In the genomic region with DNA sequence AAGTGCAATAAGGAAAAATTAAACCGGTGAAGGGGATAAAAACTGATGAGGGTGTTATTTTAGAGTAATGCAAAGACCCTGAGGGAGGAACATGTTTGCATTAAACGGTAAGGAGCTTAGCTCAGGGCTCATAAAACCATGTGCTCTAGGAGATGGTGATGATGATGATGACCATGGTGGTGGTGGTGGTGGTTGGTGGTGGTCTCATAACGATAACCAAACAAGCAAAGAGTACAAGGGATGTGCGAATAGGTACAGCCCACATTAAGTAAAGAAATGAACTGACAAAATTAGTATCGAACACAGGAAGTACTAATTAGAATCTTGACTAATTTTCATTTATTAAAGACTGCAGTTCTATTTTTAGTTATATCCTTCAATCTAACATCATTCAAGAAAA, we compare ENCODE assay signal across 20 cellular contexts.
"Had no signal": no experiment of that assay in that cellular context is flagged by ENCODE, and none has a peak within 500 bp of the region (broad histone marks: within the 10 kb centered on the region; RNA-seq: fewer than 3 reads in every experiment).

No MANE protein-coding gene starts in this region.

- H3K36me3 Mint-ChIP-seq: naive thymus-derived CD8-positive, alpha-beta T cell had no signal

- DNase-seq: activated CD4-positive, alpha-beta T cell treated with anti-CD3 and anti-CD28 coated beads for 36 hours; activated effector memory CD4-positive, alpha-beta T cell treated with anti-CD3 and anti-CD28 coated beads, Interleukin-2, amount 50 U/mL, for 16 hours; activated naive CD8-positive, alpha-beta T cell treated with anti-CD3 and anti-CD28 coated beads, Interleukin-2, amount 10 ng/mL, durations not matched to agents 7 days and 5 days; activated T-cell treated with anti-CD3 and anti-CD28 coated beads, Interleukin-2, amount 50 U/mL, for 1 hour; colonic mucosa; effector CD4-positive, alpha-beta T cell; heart left ventricle; islet precursor cell; mammary epithelial cell; mucosa of descending colon; naive thymus-derived CD8-positive, alpha-beta T cell; nucleus accumbens; stimulated activated CD4-positive, alpha-beta T cell treated with anti-CD3 and anti-CD28 coated beads, Interleukin-2, amount 100 ng/mL, for 24 hours; stimulated activated naive CD8-positive, alpha-beta T cell treated with anti-CD3 and anti-CD28 coated beads, Interleukin-15, Interleukin-2, amounts not matched to agents 100 U/mL and 50 U/mL, for 24 hours; testis; upper lobe of right lung had no signal

- H3K9me3 ChIP-seq: colonic mucosa, heart left ventricle, mucosa of descending colon, prostate gland, testis, upper lobe of right lung had no signal

- H3K27me3 Mint-ChIP-seq: activated CD4-positive, alpha-beta T cell treated with anti-CD3 and anti-CD28 coated beads for 36 hours; activated naive CD8-positive, alpha-beta T cell treated with anti-CD3 and anti-CD28 coated beads, Interleukin-2, amount 10 ng/mL, durations not matched to agents 7 days and 5 days; naive thymus-derived CD8-positive, alpha-beta T cell had no signal

- H3K4me3 ChIP-seq: cardiac muscle cell, colonic mucosa, heart left ventricle, mucosa of descending colon, prostate gland, testis, upper lobe of right lung had no signal

- H3K4me3 Mint-ChIP-seq: activated CD4-positive, alpha-beta T cell treated with anti-CD3 and anti-CD28 coated beads for 36 hours; activated naive CD8-positive, alpha-beta T cell treated with anti-CD3 and anti-CD28 coated beads, Interleukin-2, amount 10 ng/mL, durations not matched to agents 7 days and 5 days had no signal

- ATAC-seq: activated CD4-positive, alpha-beta T cell treated with anti-CD3 and anti-CD28 coated beads for 36 hours; heart left ventricle; left lobe of liver; mucosa of descending colon; naive thymus-derived CD8-positive, alpha-beta T cell; sciatic nerve; stimulated activated naive CD8-positive, alpha-beta T cell treated with anti-CD3 and anti-CD28 coated beads, Interleukin-15, Interleukin-2, amounts not matched to agents 100 U/mL and 50 U/mL, for 24 hours; upper lobe of right lung had no signal

- H3K4me1 ChIP-seq: colonic mucosa, prostate gland, testis had no signal

- H3K9me3 Mint-ChIP-seq: activated naive CD8-positive, alpha-beta T cell treated with anti-CD3 and anti-CD28 coated beads, Interleukin-2, amount 10 ng/mL, durations not matched to agents 7 days and 5 days; naive thymus-derived CD8-positive, alpha-beta T cell had no signal

- H3K27ac Mint-ChIP-seq: activated CD4-positive, alpha-beta T cell treated with anti-CD3 and anti-CD28 coated beads for 36 hours; activated naive CD8-positive, alpha-beta T cell treated with anti-CD3 and anti-CD28 coated beads, Interleukin-2, amount 10 ng/mL, durations not matched to agents 7 days and 5 days had no signal

- H3K36me3 ChIP-seq: cardiac muscle cell, colonic mucosa, heart left ventricle, prostate gland, upper lobe of right lung had no signal

- H3K27me3 ChIP-seq: cardiac muscle cell, colonic mucosa, heart left ventricle, testis, upper lobe of right lung had no signal

- H3K27ac ChIP-seq: cardiac muscle cell, colonic mucosa, prostate gland, testis, upper lobe of right lung had no signal
